Comparison of ENCODE assay signal across 11 cellular contexts in the genomic region with DNA sequence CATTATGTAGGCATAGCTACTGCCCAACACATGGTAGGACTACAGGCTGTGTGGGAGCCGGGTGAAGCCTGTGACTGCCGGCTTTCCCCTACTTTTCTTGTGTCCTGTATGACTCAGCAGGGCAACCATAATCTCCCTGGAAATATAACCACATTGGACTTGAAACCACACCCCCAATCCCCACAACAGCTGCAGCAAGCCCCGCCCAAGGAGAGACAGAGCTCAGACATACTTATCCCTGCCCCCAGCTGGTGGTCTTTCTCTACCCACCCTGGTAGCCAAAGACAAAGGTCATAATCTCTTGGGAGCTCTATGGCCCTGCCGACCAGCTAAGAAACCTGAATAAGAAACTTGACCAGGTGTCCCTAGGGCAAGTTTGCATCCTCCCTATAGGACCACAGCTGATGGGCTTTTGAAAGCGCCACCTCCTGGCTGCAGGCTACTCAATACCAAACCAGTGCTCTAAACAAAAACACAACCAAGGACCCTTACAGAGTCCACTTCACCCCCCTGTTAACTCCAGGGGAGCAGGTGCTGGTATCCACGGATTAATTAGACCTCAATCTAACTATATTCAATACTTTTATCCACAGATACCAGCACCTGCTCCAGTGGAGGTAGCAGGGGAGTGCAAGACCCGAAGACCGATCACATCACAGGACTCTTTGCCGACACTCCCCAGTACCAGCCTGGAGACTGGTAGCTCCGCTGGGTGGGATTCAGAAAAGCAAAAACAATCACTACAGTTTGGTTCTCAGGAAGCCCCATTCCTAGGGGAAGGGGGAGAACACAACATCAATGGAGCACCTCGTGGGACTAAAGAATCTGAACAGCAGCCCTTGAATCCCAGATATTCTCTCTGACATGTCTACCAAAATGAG.
A peak's percentile ranks its signal among the peaks of the same experiment; 100 is the strongest.
DNase-seq lines count a peak whose midpoint lies in the region; ATAC-seq and TF ChIP-seq lines count a peak whose summit lies in the region.
"Had no signal": no experiment of that assay in that cellular context is flagged by ENCODE, and none has a peak within 500 bp of the region (broad histone marks: within the 10 kb centered on the region; RNA-seq: fewer than 3 reads in every experiment).

No MANE protein-coding gene starts in this region.

- POLR2A ChIA-PET in GM10248 (lab: Yijun Ruan, JAX) = no interaction called here
- POLR2A ChIA-PET in CD8-positive, alpha-beta T cell (lab: Charles Lee) = no interaction called here

- no peaks in the 10 kb centered on the region for H3K27me3 ChIP-seq in lower lobe of right lung (ENCODE audit: low read depth)
- H3K27me3 ChIP-seq in CD8-positive, alpha-beta T cell (ENCODE audit: insufficient read depth, low read length) = no peaks in the 10 kb centered on the region

- H3K27me3 Mint-ChIP-seq in neural crest cell (ENCODE audit: low read depth) = peaks cover 45% of the 10 kb centered on the region
- H3K27me3 Mint-ChIP-seq in CD8-positive, alpha-beta T cell (ENCODE audit: low read depth) = peaks cover 25% of the 10 kb centered on the region

- H3K27ac ChIP-seq in lower lobe of right lung = no peak overlapping the region
- H3K27ac ChIP-seq in CD8-positive, alpha-beta T cell (ENCODE audit: low read depth, low read length) = no peak overlapping the region
- H3K27ac ChIP-seq: skin epidermis, suprapubic skin had no signal

- no peak overlapping the region for H3K4me3 Mint-ChIP-seq in neural crest cell
- H3K4me3 Mint-ChIP-seq in CD8-positive, alpha-beta T cell = no peak overlapping the region

- intact Hi-C loops in Right ventricle myocardium superior (cut with DNase I) (no loop called here), lower lobe of right lung (cut with DNase I) (no loop called here)
- intact Hi-C loops in CD8-positive, alpha-beta T cell (cut with DNase I, micrococcal nuclease) = loop anchor here in 1 of 2 experiments (5.0 kb wide), 1 partner anchor 1470 kb away; no protein-coding TSS in a partner anchor

- no peaks in the 10 kb centered on the region for H3K9me3 ChIP-seq in lower lobe of right lung
- no peaks in the 10 kb centered on the region for H3K9me3 ChIP-seq in CD8-positive, alpha-beta T cell (ENCODE audit: low read length)

- CTCF ChIA-PET in GM10248 (lab: Yijun Ruan, JAX) = interaction anchor here (0.9 kb wide), 1 partner anchor 1473 kb away, joined by 4 read pairs; no protein-coding TSS in a partner anchor
- CTCF ChIA-PET in CD8-positive, alpha-beta T cell (lab: Charles Lee) = no interaction called here

- no peaks in the 10 kb centered on the region for H3K36me3 ChIP-seq in lower lobe of right lung
- H3K36me3 ChIP-seq in CD8-positive, alpha-beta T cell (ENCODE audit: insufficient read depth, low read length) = no peaks in the 10 kb centered on the region
- H3K36me3 ChIP-seq: suprapubic skin had no signal

- DNase-seq in GM10248 (ENCODE audit: extremely low spot score) (no peak), M059J (ENCODE audit: low read depth) (peak; percentile 80), astrocyte of the cerebellum (ENCODE audit: low read depth) (peak; percentile 46), neural crest cell (ENCODE audit: low read depth, low spot score) (no peak), Right ventricle myocardium superior (no peak), lower lobe of right lung (no peak)
- DNase-seq in CD8-positive, alpha-beta T cell = no peak
- DNase-seq: NCI-H510A had no signal

- H3K4me1 Mint-ChIP-seq in neural crest cell = no peaks in the 10 kb centered on the region
- no peaks in the 10 kb centered on the region for H3K4me1 Mint-ChIP-seq in CD8-positive, alpha-beta T cell (ENCODE audit: low read depth)

- peaks cover 2% of the 10 kb centered on the region for H3K36me3 Mint-ChIP-seq in neural crest cell (ENCODE audit: low read depth)
- no peaks in the 10 kb centered on the region for H3K36me3 Mint-ChIP-seq in CD8-positive, alpha-beta T cell

- peaks cover 8% of the 10 kb centered on the region for H3K9me3 Mint-ChIP-seq in neural crest cell
- no peaks in the 10 kb centered on the region for H3K9me3 Mint-ChIP-seq in CD8-positive, alpha-beta T cell

- H3K4me3 ChIP-seq in astrocyte of the cerebellum (ENCODE audit: low read depth, low read length) = no peak overlapping the region
- H3K4me3 ChIP-seq in lower lobe of right lung = no peak overlapping the region
- no peak overlapping the region for H3K4me3 ChIP-seq in CD8-positive, alpha-beta T cell (ENCODE audit: low read depth, low read length)
- H3K4me3 ChIP-seq: skin epidermis, suprapubic skin had no signal

- no peak for ATAC-seq in Right ventricle myocardium superior (ENCODE audit: poor library complexity)
- no peak for ATAC-seq in HG03097 (IDR thresholded peaks at IDR 0.05; ENCODE audit: low FRiP score, unreplicated experiment)
- no peak for ATAC-seq in lower lobe of right lung
- no peak for ATAC-seq in CD8-positive, alpha-beta T cell

- H3K4me1 ChIP-seq in lower lobe of right lung = no peaks in the 10 kb centered on the region
- no peaks in the 10 kb centered on the region for H3K4me1 ChIP-seq in CD8-positive, alpha-beta T cell (ENCODE audit: insufficient read depth, low read length)
- H3K4me1 ChIP-seq: suprapubic skin had no signal

- TF ChIP-seq CTCF in GM10248 (IDR thresholded peaks at IDR 0.05; ENCODE audit: control extremely low read depth, extremely low read depth, low read depth, missing control alignments) (peak; percentile 4), astrocyte of the cerebellum (IDR thresholded peaks at IDR 0.05; ENCODE audit: low read depth, low read length, missing control alignments) (peak; percentile 21), neural crest cell (conservative IDR thresholded peaks at IDR 0.05) (peak; percentile 34), lower lobe of right lung (IDR thresholded peaks at IDR 0.05) (no peak)
- no peak for TF ChIP-seq CTCF in CD8-positive, alpha-beta T cell (IDR thresholded peaks at IDR 0.05)

- peak overlapping the region; percentile 29 for H3K27ac Mint-ChIP-seq in neural crest cell (ENCODE audit: unreplicated experiment)
- H3K27ac Mint-ChIP-seq in CD8-positive, alpha-beta T cell = no peak overlapping the region

- in situ Hi-C loops in astrocyte of the cerebellum (cut with HindIII; ENCODE audit: low sequenced_read_pairs) = no loop called here

Comparison
In these comparisons a context has a peak if more than half of its experiments do, and no peak if none do; other contexts are left out.
1. DNase-seq: peak in M059J (single experiment) and astrocyte of the cerebellum (single experiment); none in GM10248 (single experiment), neural crest cell (single experiment), Right ventricle myocardium superior (single experiment), lower lobe of right lung (single experiment) and CD8-positive, alpha-beta T cell (0 of 7).
2. CTCF ChIP-seq: peak in GM10248 (single experiment), astrocyte of the cerebellum (single experiment) and neural crest cell (single experiment); none in lower lobe of right lung (single experiment) and CD8-positive, alpha-beta T cell (single experiment).